Comparison of ENCODE assay signal across 19 cellular contexts in the genomic region with DNA sequence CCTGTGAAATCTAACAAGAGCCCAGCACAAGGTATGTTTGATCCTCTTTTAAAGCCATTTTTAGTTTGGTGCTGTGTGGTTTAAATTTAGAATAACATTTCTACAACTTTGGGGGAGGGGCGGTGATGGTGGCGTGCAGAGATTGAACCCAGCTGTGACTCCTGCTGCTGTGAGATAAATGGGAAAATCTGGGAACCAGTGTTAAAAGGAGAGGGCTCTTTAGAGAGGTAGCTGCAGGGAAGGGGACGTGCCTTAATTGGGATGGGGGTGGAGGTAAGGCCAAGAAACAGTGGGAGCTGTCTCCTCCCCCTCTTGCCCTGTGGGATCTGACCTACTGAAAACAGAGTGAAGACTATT. TPM values are rescaled to one million over a fixed set of nuclear protein-coding genes. Genes with fewer than 3 reads are reported as not detected.
A peak's percentile ranks its signal among the peaks of the same experiment; 100 is the strongest.
DNase-seq lines count a peak whose midpoint lies in the region; ATAC-seq and TF ChIP-seq lines count a peak whose summit lies in the region.
"Had no signal": no experiment of that assay in that cellular context is flagged by ENCODE, and none has a peak within 500 bp of the region (broad histone marks: within the 10 kb centered on the region; RNA-seq: fewer than 3 reads in every experiment).

No MANE protein-coding gene starts in this region.

- peaks cover 23% of the 10 kb centered on the region for H3K4me1 Mint-ChIP-seq in nephron
- H3K4me1 Mint-ChIP-seq: CD8-positive, alpha-beta memory T cell; immature natural killer cell; naive thymus-derived CD8-positive, alpha-beta T cell had no signal

- H3K27ac ChIP-seq in HUES48 (ENCODE audit: low read depth, low read length) (peak overlapping the region; percentile 67), right atrium auricular region (peak overlapping the region; percentile 69 to 72), foreskin keratinocyte (no peak overlapping the region)
- H3K27ac ChIP-seq: KMS-11 had no signal

- no peak for ATAC-seq in foreskin keratinocyte
- ATAC-seq: naive thymus-derived CD8-positive, alpha-beta T cell had no signal

- H3K36me3 ChIP-seq in HUES48 (ENCODE audit: control insufficient read depth, insufficient read depth, low read length): no peaks in the 10 kb centered on the region
- no peaks in the 10 kb centered on the region for H3K36me3 ChIP-seq in adipocyte (ENCODE audit: control insufficient read depth, insufficient read depth, low read length, severe bottlenecking)
- no peaks in the 10 kb centered on the region for H3K36me3 ChIP-seq in right atrium auricular region

- TF ChIP-seq CTCF in right atrium auricular region (IDR thresholded peaks at IDR 0.05): no peak
- no peak for TF ChIP-seq CTCF in nephron (IDR thresholded peaks at IDR 0.05; ENCODE audit: unreplicated experiment in 3 of 3)
- TF ChIP-seq CTCF in foreskin keratinocyte (conservative IDR thresholded peaks at IDR 0.05): no peak

- H3K4me3 ChIP-seq in HUES48 (ENCODE audit: low read depth, low read length) (peak overlapping the region; percentile 49), adipocyte (ENCODE audit: low read length) (peak overlapping the region; percentile 18), right atrium auricular region (peak overlapping the region in 1 of 2 donors; percentile 13)

- no peaks in the 10 kb centered on the region for H3K9me3 ChIP-seq in HUES48 (ENCODE audit: control insufficient read depth, insufficient read depth, low read length)
- no peaks in the 10 kb centered on the region for H3K9me3 ChIP-seq in adipocyte (ENCODE audit: control insufficient read depth, low read length)
- no peaks in the 10 kb centered on the region for H3K9me3 ChIP-seq in right atrium auricular region

- no peaks in the 10 kb centered on the region for H3K9me3 Mint-ChIP-seq in nephron
- H3K9me3 Mint-ChIP-seq: CD8-positive, alpha-beta memory T cell; immature natural killer cell; naive thymus-derived CD8-positive, alpha-beta T cell had no signal

- peak overlapping the region; percentile 1 to 55 (median 17) for H3K4me3 Mint-ChIP-seq in nephron
- H3K4me3 Mint-ChIP-seq: CD8-positive, alpha-beta memory T cell; immature natural killer cell; naive thymus-derived CD8-positive, alpha-beta T cell had no signal

- H3K9ac ChIP-seq in HUES48 (ENCODE audit: low read depth, low read length) (no peak overlapping the region), adipocyte (ENCODE audit: low read length) (peak overlapping the region; percentile 24)
- H3K9ac ChIP-seq: KMS-11 had no signal

- H3K27ac Mint-ChIP-seq in nephron: peak overlapping the region in 2 of 3 experiments; percentile 17 to 81
- H3K27ac Mint-ChIP-seq: CD8-positive, alpha-beta memory T cell; immature natural killer cell; naive thymus-derived CD8-positive, alpha-beta T cell had no signal

- H3K27me3 ChIP-seq in HUES48 (ENCODE audit: control insufficient read depth, insufficient read depth, low read length) (peaks cover 4% of the 10 kb centered on the region; the same call in 1 of the 2 replicates), adipocyte (replicated peaks; ENCODE audit: control insufficient read depth, insufficient read depth, low read length) (no peaks in the 10 kb centered on the region), right atrium auricular region (no peaks in the 10 kb centered on the region), foreskin keratinocyte (no peaks in the 10 kb centered on the region)

- H3K36me3 Mint-ChIP-seq in nephron (ENCODE audit: low read depth): no peaks in the 10 kb centered on the region
- H3K36me3 Mint-ChIP-seq: CD8-positive, alpha-beta memory T cell; immature natural killer cell had no signal

- H3K4me1 ChIP-seq in HUES48 (ENCODE audit: control insufficient read depth, insufficient read depth, low read length) (peaks cover 49% of the 10 kb centered on the region), adipocyte (ENCODE audit: control insufficient read depth, insufficient read depth, low read length) (peaks cover 27% of the 10 kb centered on the region), right atrium auricular region (peaks cover 0 to 21% of the 10 kb centered on the region in 2 donors), foreskin keratinocyte (no peaks in the 10 kb centered on the region)

- DNase-seq in adipocyte (ENCODE audit: low read depth) (no peak), right atrium auricular region (ENCODE audit: low spot score) (no peak), NCI-H82 (lab: John Stamatoyannopoulos, UW) (no peak), NCI-H146 (lab: John Stamatoyannopoulos, UW) (no peak), MV-4-11 (lab: John Stamatoyannopoulos, UW) (no peak), foreskin keratinocyte (no peak)
- DNase-seq: activated CD4-positive, alpha-beta T cell treated with anti-CD3 and anti-CD28 coated beads for 4 hours; activated effector memory CD4-positive, alpha-beta T cell treated with Interleukin-2 at 50 U/mL for 16 hours; amygdala; CD8-positive, alpha-beta memory T cell; DMS79 treated with DMSO at 0.1 percent for 48 hours; immature natural killer cell; naive thymus-derived CD8-positive, alpha-beta T cell; NCI-H1048; NCI-H774; stimulated activated CD4-positive, alpha-beta T cell treated with anti-CD3 and anti-CD28 coated beads, Interleukin-4, amount 100 ng/mL, for 24 hours had no signal

- H3K27me3 Mint-ChIP-seq in nephron (ENCODE audit: low read depth): peaks cover 17% of the 10 kb centered on the region

RNA-seq across cellular contexts. Expression of a gene that starts 30.3 kb away (rescaled TPM):
- total RNA-seq in right atrium auricular region (10 to 100 TPM; 17.3 to 24.6 TPM), foreskin keratinocyte (5.1 and 5.8 TPM in 2 replicates)
- 0.75 and 1.1 TPM in 2 replicates for polyA plus RNA-seq in foreskin keratinocyte
